2 cellular contexts compared by ENCODE assay signal in the genomic region with DNA sequence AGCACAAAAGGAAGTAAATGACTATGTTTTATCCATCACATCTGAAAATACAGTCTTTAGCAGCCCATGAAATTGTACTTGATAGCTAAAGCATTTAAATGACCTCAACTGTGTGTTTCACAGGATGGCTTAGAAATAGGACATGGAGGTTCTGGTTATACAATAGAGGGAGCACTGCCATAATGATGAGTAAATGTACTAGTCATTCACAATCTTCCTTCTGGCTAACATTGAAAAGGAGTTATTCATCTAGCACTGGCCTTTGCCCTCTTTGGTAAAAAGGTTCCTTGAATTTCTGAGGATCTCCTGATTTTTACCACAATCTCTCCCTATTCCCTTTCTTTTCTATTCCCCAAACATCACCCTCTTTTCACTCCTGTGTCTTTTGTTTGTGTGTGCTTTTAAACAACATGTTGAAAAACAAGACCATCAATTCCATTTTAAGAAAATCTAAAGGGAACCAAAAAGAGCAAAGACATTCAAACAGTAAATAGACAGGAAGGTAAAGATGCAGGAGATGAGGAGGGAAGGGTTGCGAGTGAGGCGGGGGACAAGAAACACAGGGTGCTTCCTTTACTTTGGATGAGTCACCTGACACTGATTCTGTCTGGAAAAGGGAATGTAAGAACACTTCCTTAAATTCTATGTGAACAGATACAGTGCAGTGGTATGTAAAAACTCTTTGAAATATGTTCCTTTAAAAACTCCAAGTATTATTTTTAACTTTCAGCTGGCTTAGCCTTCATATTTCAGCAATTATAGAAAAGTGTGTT.
A peak's percentile ranks its signal among the peaks of the same experiment; 100 is the strongest.
TF ChIP-seq lines count a peak whose summit lies in the region.

No MANE protein-coding gene starts in this region.

TF ChIP-seq in GM23338, 12 proteins besides CTCF, POLR2A, EP300 and RAD21 (continued from another document):
- TF ChIP-seq NANOG (IDR thresholded peaks at IDR 0.05; ENCODE audit: borderline replicate concordance) = no peak
- no peak for TF ChIP-seq ZNF462 (CRISPR knock-in tag; IDR thresholded peaks at IDR 0.05)
- TF ChIP-seq EZH2 (IDR thresholded peaks at IDR 0.05; ENCODE audit: low read depth, unreplicated experiment) = no peak
- no peak for TF ChIP-seq ZNF114 (CRISPR knock-in tag; IDR thresholded peaks at IDR 0.05)
- TF ChIP-seq ZNF331 (CRISPR knock-in tag; IDR thresholded peaks at IDR 0.05; ENCODE audit: low read depth) = no peak
- TF ChIP-seq CREB1 (CRISPR knock-in tag; IDR thresholded peaks at IDR 0.05; ENCODE audit: low read depth) = no peak
- TF ChIP-seq STAT1 (IDR thresholded peaks at IDR 0.05; ENCODE audit: unreplicated experiment) = no peak
- TF ChIP-seq, protein P1, sequence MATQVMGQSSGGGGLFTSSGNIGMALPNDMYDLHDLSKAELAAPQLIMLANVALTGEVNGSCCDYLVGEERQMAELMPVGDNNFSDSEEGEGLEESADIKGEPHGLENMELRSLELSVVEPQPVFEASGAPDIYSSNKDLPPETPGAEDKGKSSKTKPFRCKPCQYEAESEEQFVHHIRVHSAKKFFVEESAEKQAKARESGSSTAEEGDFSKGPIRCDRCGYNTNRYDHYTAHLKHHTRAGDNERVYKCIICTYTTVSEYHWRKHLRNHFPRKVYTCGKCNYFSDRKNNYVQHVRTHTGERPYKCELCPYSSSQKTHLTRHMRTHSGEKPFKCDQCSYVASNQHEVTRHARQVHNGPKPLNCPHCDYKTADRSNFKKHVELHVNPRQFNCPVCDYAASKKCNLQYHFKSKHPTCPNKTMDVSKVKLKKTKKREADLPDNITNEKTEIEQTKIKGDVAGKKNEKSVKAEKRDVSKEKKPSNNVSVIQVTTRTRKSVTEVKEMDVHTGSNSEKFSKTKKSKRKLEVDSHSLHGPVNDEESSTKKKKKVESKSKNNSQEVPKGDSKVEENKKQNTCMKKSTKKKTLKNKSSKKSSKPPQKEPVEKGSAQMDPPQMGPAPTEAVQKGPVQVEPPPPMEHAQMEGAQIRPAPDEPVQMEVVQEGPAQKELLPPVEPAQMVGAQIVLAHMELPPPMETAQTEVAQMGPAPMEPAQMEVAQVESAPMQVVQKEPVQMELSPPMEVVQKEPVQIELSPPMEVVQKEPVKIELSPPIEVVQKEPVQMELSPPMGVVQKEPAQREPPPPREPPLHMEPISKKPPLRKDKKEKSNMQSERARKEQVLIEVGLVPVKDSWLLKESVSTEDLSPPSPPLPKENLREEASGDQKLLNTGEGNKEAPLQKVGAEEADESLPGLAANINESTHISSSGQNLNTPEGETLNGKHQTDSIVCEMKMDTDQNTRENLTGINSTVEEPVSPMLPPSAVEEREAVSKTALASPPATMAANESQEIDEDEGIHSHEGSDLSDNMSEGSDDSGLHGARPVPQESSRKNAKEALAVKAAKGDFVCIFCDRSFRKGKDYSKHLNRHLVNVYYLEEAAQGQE (IDR thresholded peaks at IDR 0.05; ENCODE audit: unreplicated experiment) = no peak

TF ChIP-seq in SK-N-SH, 30 proteins besides CTCF, POLR2A, EP300 and RAD21 (continued from another document):
- TF ChIP-seq NFIC (IDR thresholded peaks at IDR 0.05; ENCODE audit: borderline replicate concordance) (peak; percentile 13; the same call in 1 of the 2 replicates), FOSL2 (IDR thresholded peaks at IDR 0.05; ENCODE audit: borderline replicate concordance, low read depth) (peak; percentile 38), TCF12 (IDR thresholded peaks at IDR 0.05) (0 out of 2 replicates have a peak, but pooled peaks have one; percentile 24)
